ENCODE assay signal across 9 cellular contexts in the genomic region with DNA sequence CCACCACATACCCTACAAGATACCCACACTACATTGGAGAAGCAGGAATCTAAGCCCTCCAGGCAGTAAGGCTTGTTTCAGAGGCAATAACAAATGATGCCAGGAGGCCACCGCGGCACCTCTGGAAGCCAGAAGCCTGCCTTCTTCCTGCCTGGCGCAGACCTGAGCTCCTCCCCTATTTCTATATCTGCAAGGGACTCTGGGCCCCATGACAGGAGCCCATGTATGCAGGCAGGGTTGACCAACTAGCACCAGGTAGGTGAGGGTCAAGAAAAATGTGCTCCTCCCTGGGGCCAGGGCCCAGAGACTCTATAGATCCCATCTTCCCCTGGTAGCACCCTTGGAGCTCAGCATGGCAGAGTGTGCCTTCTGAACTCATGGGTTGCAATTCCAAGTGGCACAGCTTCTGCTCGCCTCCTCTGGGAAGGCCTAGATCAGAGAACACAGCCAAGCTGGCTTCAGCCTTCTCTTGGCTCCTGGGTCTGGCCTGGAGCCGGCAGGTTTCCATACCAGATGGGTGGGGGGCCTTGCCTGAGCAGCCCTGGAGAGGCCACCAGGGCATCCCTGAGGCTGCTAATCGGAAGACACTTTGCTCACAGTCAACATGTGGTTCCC.
A peak's percentile ranks its signal among the peaks of the same experiment; 100 is the strongest.
DNase-seq lines count a peak whose midpoint lies in the region; ATAC-seq and TF ChIP-seq lines count a peak whose summit lies in the region.
"Had no signal": no experiment of that assay in that cellular context is flagged by ENCODE, and none has a peak within 500 bp of the region (broad histone marks: within the 10 kb centered on the region; RNA-seq: fewer than 3 reads in every experiment).

No MANE protein-coding gene starts in this region.

- no peak for TF ChIP-seq CTCF in CD8-positive, alpha-beta T cell (IDR thresholded peaks at IDR 0.05)
- TF ChIP-seq CTCF in WTC11 (IDR thresholded peaks at IDR 0.05) (no peak), natural killer cell (IDR thresholded peaks at IDR 0.05) (no peak)

- H3K9me3 Mint-ChIP-seq in CD8-positive, alpha-beta T cell = no peaks in the 10 kb centered on the region
- H3K9me3 Mint-ChIP-seq in WTC11 (no peaks in the 10 kb centered on the region), natural killer cell (no peaks in the 10 kb centered on the region)

- H3K36me3 Mint-ChIP-seq in CD8-positive, alpha-beta T cell = peaks cover 85% of the 10 kb centered on the region
- H3K36me3 Mint-ChIP-seq in WTC11 (no peaks in the 10 kb centered on the region), natural killer cell (no peaks in the 10 kb centered on the region)

- H3K36me3 ChIP-seq in CD8-positive, alpha-beta T cell (ENCODE audit: insufficient read depth, low read length) = peaks cover 43% of the 10 kb centered on the region

- peak overlapping the region; percentile 33 for H3K4me3 Mint-ChIP-seq in CD8-positive, alpha-beta T cell
- H3K4me3 Mint-ChIP-seq in WTC11 (no peak overlapping the region), natural killer cell (no peak overlapping the region)

- intact Hi-C loops in CD8-positive, alpha-beta T cell (cut with DNase I, micrococcal nuclease) = loop anchor here (1.0 to 5.0 kb wide), 7 partner anchors 17 to 279 kb away; partner anchors contain the start of gene ITPKB (in 2 of the 2)
- intact Hi-C loops in natural killer cell (cut with micrococcal nuclease) = loop anchor here (1.0 kb wide), 2 partner anchors 54 to 195 kb away; no protein-coding TSS in a partner anchor

- peak overlapping the region; percentile 87 for H3K27ac Mint-ChIP-seq in CD8-positive, alpha-beta T cell
- H3K27ac Mint-ChIP-seq in WTC11 (no peak overlapping the region), natural killer cell (peak overlapping the region; percentile 71 to 74)

- peak; percentile 10 for ATAC-seq in CD8-positive, alpha-beta T cell
- ATAC-seq in GM21529 (IDR thresholded peaks at IDR 0.05; ENCODE audit: unreplicated experiment) = peak; percentile 6
- ATAC-seq in WTC11 = peak; percentile 7; the same call in 1 of the 2 replicates
- ATAC-seq in natural killer cell = peak; percentile 18 to 34 (median 27)
- no peak for ATAC-seq in HG03460 (IDR thresholded peaks at IDR 0.05; ENCODE audit: unreplicated experiment)

- H3K27ac ChIP-seq in CD8-positive, alpha-beta T cell (ENCODE audit: low read depth, low read length) = peak overlapping the region; percentile 5

- no peaks in the 10 kb centered on the region for H3K9me3 ChIP-seq in CD8-positive, alpha-beta T cell (ENCODE audit: low read length)

- H3K27me3 Mint-ChIP-seq in CD8-positive, alpha-beta T cell (ENCODE audit: low read depth) = no peaks in the 10 kb centered on the region
- peaks cover 2% of the 10 kb centered on the region; the same call in 1 of the 2 replicates for H3K27me3 Mint-ChIP-seq in WTC11 (ENCODE audit: low read depth)
- no peaks in the 10 kb centered on the region for H3K27me3 Mint-ChIP-seq in natural killer cell (ENCODE audit: low read depth in 2 of 2)

- CTCF ChIA-PET in CD8-positive, alpha-beta T cell (lab: Charles Lee) = interaction anchor here (0.7 to 11.8 kb wide), 25 partner anchors 10 to 223 kb away, joined by 3 to 218 read pairs (median 5); partner anchors contain the start of gene ITPKB
- CTCF ChIA-PET in WTC11 (lab: Charles Lee) = interaction anchor here (0.7 to 1.4 kb wide), 9 partner anchors 16 to 237 kb away, joined by 3 to 9 read pairs (median 4); partner anchors contain the start of gene PSEN2

- peaks cover 51% of the 10 kb centered on the region for H3K4me1 Mint-ChIP-seq in CD8-positive, alpha-beta T cell (ENCODE audit: low read depth)
- peaks cover 15% of the 10 kb centered on the region; the same call in 1 of the 2 replicates for H3K4me1 Mint-ChIP-seq in WTC11
- H3K4me1 Mint-ChIP-seq in natural killer cell = peaks cover 20 to 26% of the 10 kb centered on the region in 2 donors

- POLR2A ChIA-PET in CD8-positive, alpha-beta T cell (lab: Charles Lee) = interaction anchor here (0.6 to 2.7 kb wide), 6 partner anchors 9 to 194 kb away, joined by 3 to 10 read pairs (median 4); no protein-coding TSS in a partner anchor
- POLR2A ChIA-PET in WTC11 (lab: Charles Lee) = no interaction called here

- peaks cover 59% of the 10 kb centered on the region for H3K4me1 ChIP-seq in CD8-positive, alpha-beta T cell (ENCODE audit: insufficient read depth, low read length)

- DNase-seq in CD8-positive, alpha-beta T cell = no peak
- DNase-seq in WTC11 (ENCODE audit: low spot score) (no peak), natural killer cell (no peak), SW480 (ENCODE audit: low spot score) (no peak), kidney glomerular epithelial cell (lab: John Stamatoyannopoulos, UW) (no peak), NCI-H774 (lab: John Stamatoyannopoulos, UW) (no peak)
- DNase-seq: T1000 had no signal

- H3K27me3 ChIP-seq in CD8-positive, alpha-beta T cell (ENCODE audit: insufficient read depth, low read length) = no peaks in the 10 kb centered on the region

- H3K4me3 ChIP-seq in CD8-positive, alpha-beta T cell (ENCODE audit: low read depth, low read length) = no peak overlapping the region

TF ChIP-seq in WTC11, 78 proteins besides CTCF, POLR2A, EP300 and RAD21 (continues in another document):
- TF ChIP-seq ZNF423 (CRISPR knock-in tag; IDR thresholded peaks at IDR 0.05) (no peak), GABPB1 (CRISPR knock-in tag; IDR thresholded peaks at IDR 0.05) (no peak), ETV6 (CRISPR knock-in tag; IDR thresholded peaks at IDR 0.05) (no peak), OVOL2 (CRISPR knock-in tag; IDR thresholded peaks at IDR 0.05; ENCODE audit: borderline replicate concordance) (no peak), CBFB (CRISPR knock-in tag; IDR thresholded peaks at IDR 0.05; ENCODE audit: low read depth) (no peak), NR1H2 (CRISPR knock-in tag; IDR thresholded peaks at IDR 0.05) (no peak), ZNF416 (CRISPR knock-in tag; IDR thresholded peaks at IDR 0.05) (no peak), ATF1 (CRISPR knock-in tag; IDR thresholded peaks at IDR 0.05) (no peak), ZNF219 (CRISPR knock-in tag; IDR thresholded peaks at IDR 0.05; ENCODE audit: borderline replicate concordance) (no peak), ZMAT4 (CRISPR knock-in tag; IDR thresholded peaks at IDR 0.05) (no peak)
- TF ChIP-seq, protein P1, sequence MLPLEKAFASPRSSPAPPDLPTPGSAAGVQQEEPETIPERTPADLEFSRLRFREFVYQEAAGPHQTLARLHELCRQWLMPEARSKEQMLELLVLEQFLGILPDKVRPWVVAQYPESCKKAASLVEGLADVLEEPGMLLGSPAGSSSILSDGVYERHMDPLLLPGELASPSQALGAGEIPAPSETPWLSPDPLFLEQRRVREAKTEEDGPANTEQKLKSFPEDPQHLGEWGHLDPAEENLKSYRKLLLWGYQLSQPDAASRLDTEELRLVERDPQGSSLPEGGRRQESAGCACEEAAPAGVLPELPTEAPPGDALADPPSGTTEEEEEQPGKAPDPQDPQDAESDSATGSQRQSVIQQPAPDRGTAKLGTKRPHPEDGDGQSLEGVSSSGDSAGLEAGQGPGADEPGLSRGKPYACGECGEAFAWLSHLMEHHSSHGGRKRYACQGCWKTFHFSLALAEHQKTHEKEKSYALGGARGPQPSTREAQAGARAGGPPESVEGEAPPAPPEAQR (CRISPR knock-in tag; IDR thresholded peaks at IDR 0.05) = no peak
- TF ChIP-seq, protein P2, sequence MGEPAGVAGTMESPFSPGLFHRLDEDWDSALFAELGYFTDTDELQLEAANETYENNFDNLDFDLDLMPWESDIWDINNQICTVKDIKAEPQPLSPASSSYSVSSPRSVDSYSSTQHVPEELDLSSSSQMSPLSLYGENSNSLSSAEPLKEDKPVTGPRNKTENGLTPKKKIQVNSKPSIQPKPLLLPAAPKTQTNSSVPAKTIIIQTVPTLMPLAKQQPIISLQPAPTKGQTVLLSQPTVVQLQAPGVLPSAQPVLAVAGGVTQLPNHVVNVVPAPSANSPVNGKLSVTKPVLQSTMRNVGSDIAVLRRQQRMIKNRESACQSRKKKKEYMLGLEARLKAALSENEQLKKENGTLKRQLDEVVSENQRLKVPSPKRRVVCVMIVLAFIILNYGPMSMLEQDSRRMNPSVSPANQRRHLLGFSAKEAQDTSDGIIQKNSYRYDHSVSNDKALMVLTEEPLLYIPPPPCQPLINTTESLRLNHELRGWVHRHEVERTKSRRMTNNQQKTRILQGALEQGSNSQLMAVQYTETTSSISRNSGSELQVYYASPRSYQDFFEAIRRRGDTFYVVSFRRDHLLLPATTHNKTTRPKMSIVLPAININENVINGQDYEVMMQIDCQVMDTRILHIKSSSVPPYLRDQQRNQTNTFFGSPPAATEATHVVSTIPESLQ (CRISPR knock-in tag; IDR thresholded peaks at IDR 0.05) = no peak
- TF ChIP-seq, protein P3, sequence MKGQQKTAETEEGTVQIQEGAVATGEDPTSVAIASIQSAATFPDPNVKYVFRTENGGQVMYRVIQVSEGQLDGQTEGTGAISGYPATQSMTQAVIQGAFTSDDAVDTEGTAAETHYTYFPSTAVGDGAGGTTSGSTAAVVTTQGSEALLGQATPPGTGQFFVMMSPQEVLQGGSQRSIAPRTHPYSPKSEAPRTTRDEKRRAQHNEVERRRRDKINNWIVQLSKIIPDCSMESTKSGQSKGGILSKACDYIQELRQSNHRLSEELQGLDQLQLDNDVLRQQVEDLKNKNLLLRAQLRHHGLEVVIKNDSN (CRISPR knock-in tag; IDR thresholded peaks at IDR 0.05) = no peak
- TF ChIP-seq, protein P4, sequence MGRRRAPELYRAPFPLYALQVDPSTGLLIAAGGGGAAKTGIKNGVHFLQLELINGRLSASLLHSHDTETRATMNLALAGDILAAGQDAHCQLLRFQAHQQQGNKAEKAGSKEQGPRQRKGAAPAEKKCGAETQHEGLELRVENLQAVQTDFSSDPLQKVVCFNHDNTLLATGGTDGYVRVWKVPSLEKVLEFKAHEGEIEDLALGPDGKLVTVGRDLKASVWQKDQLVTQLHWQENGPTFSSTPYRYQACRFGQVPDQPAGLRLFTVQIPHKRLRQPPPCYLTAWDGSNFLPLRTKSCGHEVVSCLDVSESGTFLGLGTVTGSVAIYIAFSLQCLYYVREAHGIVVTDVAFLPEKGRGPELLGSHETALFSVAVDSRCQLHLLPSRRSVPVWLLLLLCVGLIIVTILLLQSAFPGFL (CRISPR knock-in tag; IDR thresholded peaks at IDR 0.05; ENCODE audit: borderline replicate concordance) = no peak
